Comparison of ENCODE assay signal across 9 cellular contexts in the genomic region with DNA sequence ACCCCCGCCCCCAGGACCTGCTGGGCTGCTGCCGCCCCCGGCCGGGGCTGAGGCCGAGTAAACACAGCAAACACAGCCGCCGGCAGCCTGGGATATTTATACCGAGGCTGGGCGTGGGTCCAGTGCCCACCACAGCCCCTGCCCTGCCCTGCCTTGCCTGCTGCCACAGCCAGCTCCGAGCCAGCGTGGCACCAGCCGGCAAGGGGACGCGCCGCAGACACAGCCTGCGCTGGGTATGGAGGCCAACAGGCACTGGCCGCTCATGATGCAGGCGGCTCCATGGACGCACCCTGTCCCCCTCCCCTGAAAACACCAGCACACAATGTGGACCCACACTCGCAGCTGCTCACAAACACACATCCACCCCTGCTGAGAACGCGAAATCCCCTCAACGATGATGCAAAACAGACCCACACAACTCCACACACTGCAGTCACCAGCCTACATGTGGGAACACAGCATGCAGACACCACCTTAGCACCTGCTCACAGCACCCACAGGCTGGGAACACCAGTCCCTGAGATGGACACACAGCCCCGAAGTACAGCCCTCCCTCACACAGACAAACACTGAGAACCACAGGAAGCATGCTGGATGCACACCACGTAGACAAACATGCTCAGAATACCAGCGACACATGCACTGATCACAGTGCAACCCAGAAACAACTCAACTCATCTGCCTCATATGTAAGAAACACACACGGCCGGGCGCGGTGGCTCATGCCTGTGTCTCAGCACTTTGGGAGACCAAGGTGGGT. TPM values are rescaled to one million over a fixed set of nuclear protein-coding genes. Genes with fewer than 3 reads are reported as not detected.
DNase-seq lines count a peak whose midpoint lies in the region; ATAC-seq and TF ChIP-seq lines count a peak whose summit lies in the region.
"Had no signal": no experiment of that assay in that cellular context is flagged by ENCODE, and none has a peak within 500 bp of the region (broad histone marks: within the 10 kb centered on the region; RNA-seq: fewer than 3 reads in every experiment).

No MANE protein-coding gene starts in this region.

- no peak for TF ChIP-seq CTCF in chondrocyte (IDR thresholded peaks at IDR 0.05)
- TF ChIP-seq CTCF in lower lobe of right lung (IDR thresholded peaks at IDR 0.05): no peak
- TF ChIP-seq CTCF in tibial artery (IDR thresholded peaks at IDR 0.05): no peak

- H3K4me1 ChIP-seq in lower lobe of right lung (peaks cover 85% of the 10 kb centered on the region), tibial artery (peaks cover 0 to 75% (median 65%) of the 10 kb centered on the region in 4 donors)

- H3K27ac Mint-ChIP-seq in chondrocyte (ENCODE audit: unreplicated experiment): peak overlapping the region; percentile 100

- ATAC-seq in lower lobe of right lung: no peak
- ATAC-seq in GM18502 (IDR thresholded peaks at IDR 0.05; ENCODE audit: poor library complexity, unreplicated experiment): no peak
- ATAC-seq in GM18867 (IDR thresholded peaks at IDR 0.05; ENCODE audit: unreplicated experiment): no peak

- peak; percentile 57 for DNase-seq in GM03348 (ENCODE audit: low spot score)
- peak; percentile 64 for DNase-seq in MG63
- no peak for DNase-seq in chondrocyte (ENCODE audit: low spot score)
- DNase-seq in lower lobe of right lung: no peak
- peak; percentile 31 to 80 for DNase-seq in tibial artery
- no peak for DNase-seq in NCI-H510A treated with DMSO at 0.1 percent for 48 hours (lab: John Stamatoyannopoulos, UW)

- H3K4me1 Mint-ChIP-seq in chondrocyte (ENCODE audit: low read depth): peaks cover 78% of the 10 kb centered on the region

- H3K27me3 Mint-ChIP-seq in chondrocyte (ENCODE audit: low read depth): no peaks in the 10 kb centered on the region

- no peaks in the 10 kb centered on the region for H3K9me3 Mint-ChIP-seq in chondrocyte (ENCODE audit: low read depth)

- H3K4me3 ChIP-seq in MG63 (peak overlapping the region; percentile 33), lower lobe of right lung (peak overlapping the region; percentile 45), tibial artery (peak overlapping the region; percentile 41 to 53)
- H3K4me3 ChIP-seq: SK-N-MC had no signal

- intact Hi-C loops in lower lobe of right lung (cut with DNase I): no loop called here
- intact Hi-C loops in tibial artery (cut with DNase I; ENCODE audit: low total_unique reads): no loop called here

- peak overlapping the region; percentile 63 for H3K4me3 Mint-ChIP-seq in chondrocyte (ENCODE audit: unreplicated experiment)

- no peaks in the 10 kb centered on the region for H3K9me3 ChIP-seq in MG63
- H3K9me3 ChIP-seq in lower lobe of right lung: no peaks in the 10 kb centered on the region
- no peaks in the 10 kb centered on the region for H3K9me3 ChIP-seq in tibial artery

- H3K27me3 ChIP-seq in MG63: no peaks in the 10 kb centered on the region
- H3K27me3 ChIP-seq in lower lobe of right lung (ENCODE audit: low read depth): no peaks in the 10 kb centered on the region
- H3K27me3 ChIP-seq in tibial artery: no peaks in the 10 kb centered on the region

- H3K36me3 ChIP-seq in MG63 (peaks cover 74% of the 10 kb centered on the region), lower lobe of right lung (peaks cover 32% of the 10 kb centered on the region), tibial artery (peaks cover 4 to 47% (median 11%) of the 10 kb centered on the region in 3 donors)

- peaks cover 15% of the 10 kb centered on the region for H3K36me3 Mint-ChIP-seq in chondrocyte (ENCODE audit: low read depth)

- H3K27ac ChIP-seq in lower lobe of right lung: peak overlapping the region; percentile 86
- H3K27ac ChIP-seq in tibial artery: peak overlapping the region; percentile 89 to 93

RNA-seq across cellular contexts. Expression of a gene that starts 16.2 kb away (rescaled TPM):
- total RNA-seq in MG63 (2014; rRNA removed; shearing (Covaris generic); ENCODE audit: low replicate concordance): 2.8 and 22.3 TPM in 2 replicates
- total RNA-seq in chondrocyte: 21.8 to 33.2 TPM (median 25.5 TPM) in 3 replicates
- total RNA-seq in lower lobe of right lung: 30.3 TPM

RNA-seq across cellular contexts. Expression of a gene that starts 27.6 kb away (rescaled TPM):
- total RNA-seq in MG63 (2014; rRNA removed; shearing (Covaris generic); ENCODE audit: low replicate concordance): 5.6 and 8.6 TPM in 2 replicates
- 188 to 197 TPM (median 195 TPM) in 3 replicates for total RNA-seq in chondrocyte
- total RNA-seq in lower lobe of right lung: 114 TPM

RNA-seq across cellular contexts. Expression of a gene that starts 37.8 kb away (rescaled TPM):
- 2.4 and 31.0 TPM in 2 replicates for total RNA-seq in MG63 (2014; rRNA removed; shearing (Covaris generic); ENCODE audit: low replicate concordance)
- 2.0 to 3.0 TPM (median 2.6 TPM) in 3 replicates for total RNA-seq in chondrocyte
- total RNA-seq in lower lobe of right lung: 8.2 TPM

RNA-seq across cellular contexts. Expression of a gene that starts 50.2 kb away (rescaled TPM):
- total RNA-seq in MG63 (2014; rRNA removed; shearing (Covaris generic); ENCODE audit: low replicate concordance): 0.64 and 1.5 TPM in 2 replicates
- total RNA-seq in chondrocyte: 4.8 to 6.8 TPM (median 5.4 TPM) in 3 replicates
- 29.8 TPM for total RNA-seq in lower lobe of right lung

Comparison
In these comparisons a context has a peak if more than half of its experiments do, and no peak if none do; other contexts are left out.
1. DNase-seq: peak in GM03348 (single experiment), MG63 (single experiment) and tibial artery (2 of 2); none in chondrocyte (single experiment), lower lobe of right lung (single experiment) and NCI-H510A treated with DMSO at 0.1 percent for 48 hours (single experiment).
2. RNA of a gene that starts 27.6 kb away (total RNA-seq): 188 to 197 TPM in chondrocyte and 114 TPM in lower lobe of right lung (single experiment); 5.6 to 8.6 TPM in MG63; every median in the first group is over 10 times any median in the second.
3. Peak in every context shown above with its lines, with median percentiles within 50 percentile points of each other: H3K4me3 ChIP-seq.